19 cellular contexts compared by ENCODE assay signal in genomic region chr11:15117751-15118150, GRCh38. TPM values are rescaled to one million over a fixed set of nuclear protein-coding genes. Genes with fewer than 3 reads are reported as not detected.
DNase-seq lines count a peak whose midpoint lies in the region; ATAC-seq, FAIRE-seq and TF ChIP-seq lines count a peak whose summit lies in the region.
"Had no signal": no experiment of that assay in that cellular context is flagged by ENCODE, and none has a peak within 500 bp of the region (broad histone marks: within the 10 kb centered on the region; RNA-seq: fewer than 3 reads in every experiment).

No MANE protein-coding gene starts in this region.

- H3K27me3 ChIP-seq in right atrium auricular region = no peaks in the 10 kb centered on the region
- H3K27me3 ChIP-seq in thyroid gland = no peaks in the 10 kb centered on the region

- H3K9me3 ChIP-seq in right atrium auricular region (no peaks in the 10 kb centered on the region), thyroid gland (no peaks in the 10 kb centered on the region)

- DNase-seq in left ventricle myocardium superior = no peak
- DNase-seq in right atrium auricular region (ENCODE audit: low spot score) = no peak
- peak; percentile 18 to 55 for DNase-seq in frontal cortex (ENCODE audit: low spot score in 2 of 2)
- DNase-seq in nucleus accumbens (lab: John Stamatoyannopoulos, UW) = peak in 35 of 56 donors; percentile 4 to 70 (median 28)
- DNase-seq in DMS153 treated with DMSO at 0.1 percent for 48 hours (lab: John Stamatoyannopoulos, UW; ENCODE audit: unreplicated experiment) = no peak
- no peak for DNase-seq in thyroid gland
- no peak for DNase-seq in ureter (ENCODE audit: low spot score)
- DNase-seq: DMS153, EL, NCI-H1436, NCI-H2081 treated with DMSO at 0.1 percent for 48 hours, NCI-H510A, NCI-H774, PC-9 had no signal

- H3K27ac ChIP-seq in right atrium auricular region = no peak overlapping the region
- H3K27ac ChIP-seq in thyroid gland = no peak overlapping the region
- H3K27ac ChIP-seq: C4-2B, PC-9 had no signal

- no peak overlapping the region for H3K4me3 ChIP-seq in right atrium auricular region
- H3K4me3 ChIP-seq in thyroid gland (replicated peaks in 1 of 3) = no peak overlapping the region
- H3K4me3 ChIP-seq: K562, PC-9 had no signal

- H3K4me1 ChIP-seq in right atrium auricular region = peaks cover 0 to 11% of the 10 kb centered on the region in 2 donors
- peaks cover 0 to 4% of the 10 kb centered on the region in 2 donors for H3K4me1 ChIP-seq in thyroid gland

- FAIRE-seq in frontal cortex (lab: Jason Lieb, UNC) = no peak
- FAIRE-seq: A204.1, K562 had no signal

- TF ChIP-seq CTCF in right atrium auricular region (IDR thresholded peaks at IDR 0.05) (no peak), thyroid gland (IDR thresholded peaks at IDR 0.05) (no peak)

- ATAC-seq in left ventricle myocardium superior (peak; percentile 29), GM18861 (IDR thresholded peaks at IDR 0.05; ENCODE audit: unreplicated experiment) (no peak)
- ATAC-seq: K562 had no signal

- no peak for TF ChIP-seq POLR2A in thyroid gland (IDR thresholded peaks at IDR 0.05)

- H3K36me3 ChIP-seq in right atrium auricular region = no peaks in the 10 kb centered on the region
- no peaks in the 10 kb centered on the region for H3K36me3 ChIP-seq in thyroid gland

- 77 to 85% methylated on average over 4 of the region's 4 CpGs for WGBS in thyroid gland, 2 donors

- intact Hi-C loops in left ventricle myocardium superior (cut with micrococcal nuclease) (no loop called here), thyroid gland (cut with DNase I) (no loop called here)

RNA-seq across cellular contexts. Expression of gene INSC, which starts 3.0 kb away (rescaled TPM):
- total RNA-seq in left ventricle myocardium superior = 0.40 TPM
- total RNA-seq in right atrium auricular region = 1 to 10 TPM in 1 of 2 donors, not detected in 1; 1.0 TPM
- total RNA-seq in frontal cortex = 0.41 TPM
- total RNA-seq in thyroid gland = 1 to 10 TPM in 1 of 4 donors, under 1 TPM in 2, not detected in 1; 0.38 to 1.2 (median 0.54) TPM
- 1.7 TPM for total RNA-seq in ureter
- total RNA-seq: H4, K562, PC-9 had no signal

RNA-seq across cellular contexts. Expression of gene CALCB, which starts 44.4 kb away (rescaled TPM):
- total RNA-seq in left ventricle myocardium superior (not detected), right atrium auricular region (not detected), frontal cortex (under 0.01 TPM), thyroid gland (10 to 100 TPM in 1 of 4 donors, 1 to 10 TPM in 1, under 1 TPM in 2; 0.33 to 20.3 (median 2.4) TPM), ureter (0.18 TPM)
- total RNA-seq: K562, PC-9 had no signal

Comparison
In these comparisons a context has a peak if more than half of its experiments do, and no peak if none do; other contexts are left out.
1. DNase-seq: peak in frontal cortex (2 of 2) and nucleus accumbens (35 of 56); none in left ventricle myocardium superior (single experiment), right atrium auricular region (single experiment), DMS153 treated with DMSO at 0.1 percent for 48 hours (single experiment), thyroid gland (0 of 2) and ureter (single experiment).